10 cellular contexts compared by ENCODE assay signal in the genomic region with DNA sequence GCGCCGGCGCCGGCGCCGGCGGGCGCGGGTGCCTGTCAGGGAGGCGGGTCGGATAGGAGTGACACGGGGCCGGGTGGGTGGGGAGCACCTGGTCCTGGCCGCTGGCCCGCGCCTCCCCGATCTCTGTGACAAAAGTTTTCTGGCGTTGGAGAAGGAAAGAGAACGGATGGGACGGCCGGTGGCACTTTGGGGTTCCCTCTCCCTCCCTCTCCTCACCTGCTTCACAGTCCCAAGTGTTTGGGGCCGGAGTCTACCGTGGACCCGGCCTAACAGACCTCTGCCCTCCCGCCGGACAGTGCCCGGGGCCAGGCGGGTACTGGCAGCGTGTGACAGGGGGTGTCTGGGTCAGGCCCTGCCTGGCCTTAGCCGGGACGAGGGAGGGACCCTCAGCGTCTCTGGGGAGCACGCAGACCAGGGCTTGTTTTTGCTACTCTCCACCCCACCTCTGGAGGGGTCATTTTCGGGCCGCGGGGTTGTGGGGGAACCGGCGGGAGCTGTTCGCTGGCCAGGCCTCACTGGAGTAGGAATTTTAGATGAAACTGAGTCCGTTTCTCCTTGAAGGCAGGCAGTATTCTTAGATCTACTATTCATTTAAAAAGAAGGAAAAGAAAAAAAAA. TPM values are rescaled to one million over a fixed set of nuclear protein-coding genes. Genes with fewer than 3 reads are reported as not detected.
DNase-seq lines count a peak whose midpoint lies in the region; ATAC-seq and TF ChIP-seq lines count a peak whose summit lies in the region.
"Had no signal": no experiment of that assay in that cellular context is flagged by ENCODE, and none has a peak within 500 bp of the region (broad histone marks: within the 10 kb centered on the region; RNA-seq: fewer than 3 reads in every experiment).

No MANE protein-coding gene starts in this region.

- ATAC-seq in GM18907 (IDR thresholded peaks at IDR 0.05; ENCODE audit: unreplicated experiment), result peak; percentile 3
- no peak for ATAC-seq in GM18505 (IDR thresholded peaks at IDR 0.05; ENCODE audit: unreplicated experiment)

- H3K27ac Mint-ChIP-seq in activated T-helper 1 cell treated with anti-CD3 and anti-CD28 coated beads, Interleukin-12 subunit alpha, Interleukin-12 subunit beta, Interleukin-2, Interleukin-4 antibody, amounts not matched to agents 30 ng/mL and 10 ng/mL and 1 ng/mL, durations not matched to agents 14 hours and 24 hours and 36 hours, result peak overlapping the region; percentile 58
- H3K27ac Mint-ChIP-seq: T-cell had no signal

- H3K4me3 Mint-ChIP-seq in activated T-helper 1 cell treated with anti-CD3 and anti-CD28 coated beads, Interleukin-12 subunit alpha, Interleukin-12 subunit beta, Interleukin-2, Interleukin-4 antibody, amounts not matched to agents 30 ng/mL and 10 ng/mL and 1 ng/mL, durations not matched to agents 14 hours and 24 hours and 36 hours, result no peak overlapping the region

- H3K4me1 Mint-ChIP-seq in activated T-helper 1 cell treated with anti-CD3 and anti-CD28 coated beads, Interleukin-12 subunit alpha, Interleukin-12 subunit beta, Interleukin-2, Interleukin-4 antibody, amounts not matched to agents 30 ng/mL and 10 ng/mL and 1 ng/mL, durations not matched to agents 14 hours and 24 hours and 36 hours (ENCODE audit: low read depth), result peaks cover 10% of the 10 kb centered on the region

- H3K4me1 ChIP-seq in iPS-18a (ENCODE audit: control insufficient read depth, low read depth, low read length), result peaks cover 45% of the 10 kb centered on the region
- peaks cover 35% of the 10 kb centered on the region for H3K4me1 ChIP-seq in skeletal muscle satellite cell (ENCODE audit: control insufficient read depth, insufficient read depth, low read length)

- H3K4me3 ChIP-seq in iPS-18a (ENCODE audit: low read length), result peak overlapping the region; percentile 75
- no peak overlapping the region for H3K4me3 ChIP-seq in skeletal muscle satellite cell (ENCODE audit: low read length)

- peak overlapping the region; percentile 93 for H3K4me2 ChIP-seq in skeletal muscle satellite cell (ENCODE audit: low read length)

- intact Hi-C loops in activated T-helper 1 cell treated with anti-CD3 and anti-CD28 coated beads, Interleukin-12 subunit alpha, Interleukin-12 subunit beta, Interleukin-2, Interleukin-4 antibody, amounts not matched to agents 30 ng/mL and 10 ng/mL and 1 ng/mL, durations not matched to agents 14 hours and 24 hours and 36 hours (cut with micrococcal nuclease), result loop anchor here (5.0 to 10.0 kb wide), 2 partner anchors 522 to 776 kb away; a partner anchor contains a TSS
- intact Hi-C loops in head of caudate nucleus (cut with DNase I), result no loop called here

- no peak overlapping the region for H3K27ac ChIP-seq in iPS-18a (ENCODE audit: low read length)

- H3K9me3 Mint-ChIP-seq in activated T-helper 1 cell treated with anti-CD3 and anti-CD28 coated beads, Interleukin-12 subunit alpha, Interleukin-12 subunit beta, Interleukin-2, Interleukin-4 antibody, amounts not matched to agents 30 ng/mL and 10 ng/mL and 1 ng/mL, durations not matched to agents 14 hours and 24 hours and 36 hours, result no peaks in the 10 kb centered on the region
- H3K9me3 Mint-ChIP-seq: T-cell had no signal

- peaks cover 100% of the 10 kb centered on the region for H3K27me3 ChIP-seq in iPS-18a (ENCODE audit: control insufficient read depth, insufficient read depth, low read length)
- peaks cover 95% of the 10 kb centered on the region for H3K27me3 ChIP-seq in skeletal muscle satellite cell (ENCODE audit: control insufficient read depth, insufficient read depth, low read length)

- H3K9ac ChIP-seq in iPS-18a (ENCODE audit: low read length) (no peak overlapping the region), skeletal muscle satellite cell (ENCODE audit: low read depth, low read length) (no peak overlapping the region)

- TF ChIP-seq POLR2A in GM18505 (IDR thresholded peaks at IDR 0.05; ENCODE audit: borderline replicate concordance, extremely low read depth, insufficient read depth, insufficient read length), result no peak

- no peaks in the 10 kb centered on the region for H3K36me3 ChIP-seq in iPS-18a (ENCODE audit: control insufficient read depth, low read depth, low read length)
- no peaks in the 10 kb centered on the region for H3K36me3 ChIP-seq in skeletal muscle satellite cell (ENCODE audit: insufficient read depth, low read length)

- peaks cover 3% of the 10 kb centered on the region for H3K36me3 Mint-ChIP-seq in activated T-helper 1 cell treated with anti-CD3 and anti-CD28 coated beads, Interleukin-12 subunit alpha, Interleukin-12 subunit beta, Interleukin-2, Interleukin-4 antibody, amounts not matched to agents 30 ng/mL and 10 ng/mL and 1 ng/mL, durations not matched to agents 14 hours and 24 hours and 36 hours (ENCODE audit: low read depth)
- H3K36me3 Mint-ChIP-seq: T-cell had no signal

- H3K9me3 ChIP-seq in iPS-18a (ENCODE audit: control insufficient read depth, low read depth, low read length) (peaks cover 5% of the 10 kb centered on the region), skeletal muscle satellite cell (replicated peaks; ENCODE audit: low read length) (no peaks in the 10 kb centered on the region)

- peaks cover 74% of the 10 kb centered on the region for H3K27me3 Mint-ChIP-seq in activated T-helper 1 cell treated with anti-CD3 and anti-CD28 coated beads, Interleukin-12 subunit alpha, Interleukin-12 subunit beta, Interleukin-2, Interleukin-4 antibody, amounts not matched to agents 30 ng/mL and 10 ng/mL and 1 ng/mL, durations not matched to agents 14 hours and 24 hours and 36 hours (ENCODE audit: insufficient read depth)

- DNase-seq in activated T-helper 1 cell treated with anti-CD3 and anti-CD28 coated beads, Interleukin-12 subunit alpha, Interleukin-12 subunit beta, Interleukin-2, Interleukin-4 antibody, amounts not matched to agents 30 ng/mL and 10 ng/mL and 1 ng/mL, durations not matched to agents 14 hours and 24 hours and 36 hours (ENCODE audit: low spot score), result no peak
- DNase-seq in DMS153 treated with DMSO at 0.1 percent for 48 hours (lab: John Stamatoyannopoulos, UW; ENCODE audit: unreplicated experiment), result no peak
- no peak for DNase-seq in GOT3 (lab: John Stamatoyannopoulos, UW)
- DNase-seq in head of caudate nucleus, result no peak
- DNase-seq: NCI-H1694, T-cell had no signal

RNA-seq across cellular contexts. Expression of a gene that starts 1.7 kb away (rescaled TPM):
- total RNA-seq in activated T-helper 1 cell treated with anti-CD3 and anti-CD28 coated beads, Interleukin-12 subunit alpha, Interleukin-12 subunit beta, Interleukin-2, Interleukin-4 antibody, amounts not matched to agents 30 ng/mL and 10 ng/mL and 1 ng/mL, durations not matched to agents 14 hours and 24 hours and 36 hours, result not detected in 2 replicates
- under 0.01 TPM in 2 replicates for total RNA-seq in skeletal muscle satellite cell (2012; rRNA removed)

RNA-seq across cellular contexts. Expression of a gene that starts 54.2 kb away (rescaled TPM):
- total RNA-seq in activated T-helper 1 cell treated with anti-CD3 and anti-CD28 coated beads, Interleukin-12 subunit alpha, Interleukin-12 subunit beta, Interleukin-2, Interleukin-4 antibody, amounts not matched to agents 30 ng/mL and 10 ng/mL and 1 ng/mL, durations not matched to agents 14 hours and 24 hours and 36 hours, result not detected in 2 replicates
- total RNA-seq in skeletal muscle satellite cell (2012; rRNA removed), result 19.4 and 20.8 TPM in 2 replicates
